Comparison of ENCODE assay signal across 9 cellular contexts in the genomic region with DNA sequence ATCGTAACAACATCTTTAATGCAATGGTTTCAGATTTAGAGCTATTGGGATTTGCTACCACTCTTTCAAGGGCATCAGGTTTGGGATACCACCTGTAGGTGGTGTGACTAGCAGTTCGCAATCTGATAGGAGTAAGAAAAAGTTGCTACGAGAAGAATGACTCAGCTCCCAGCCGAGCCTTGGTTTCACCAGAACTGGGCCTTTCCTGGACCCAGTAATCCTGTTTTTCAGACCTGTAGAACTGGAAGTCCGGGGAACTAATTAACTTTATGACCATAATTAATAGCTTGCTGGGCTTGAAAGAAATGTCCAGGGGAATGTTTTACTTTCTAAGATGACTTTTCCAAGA. TPM values are rescaled to one million over a fixed set of nuclear protein-coding genes. Genes with fewer than 3 reads are reported as not detected.
DNase-seq lines count a peak whose midpoint lies in the region; ATAC-seq lines count a peak whose summit lies in the region.
"Had no signal": no experiment of that assay in that cellular context is flagged by ENCODE, and none has a peak within 500 bp of the region (broad histone marks: within the 10 kb centered on the region; RNA-seq: fewer than 3 reads in every experiment).

No MANE protein-coding gene starts in this region.

- H3K4me1 Mint-ChIP-seq in activated T-helper 2 cell treated with anti-CD3 and anti-CD28 coated beads, Interferon-gamma antibody, Interleukin-2, Interleukin-4, amounts not matched to agents 10 μg/mL and 5 μg/mL and 100 μg/mL, durations not matched to agents 14 hours and 24 hours and 36 hours (ENCODE audit: low read depth): peaks cover 43% of the 10 kb centered on the region

- DNase-seq in M059J (ENCODE audit: low read depth): peak; percentile 78
- DNase-seq in activated T-helper 2 cell treated with anti-CD3 and anti-CD28 coated beads, Interferon-gamma antibody, Interleukin-2, Interleukin-4, amounts not matched to agents 10 μg/mL and 5 μg/mL and 100 μg/mL, durations not matched to agents 14 hours and 24 hours and 36 hours (ENCODE audit: low spot score): no peak
- peak; percentile 27 for DNase-seq in germinal center (ENCODE audit: low spot score)
- DNase-seq in occipital lobe (lab: John Stamatoyannopoulos, UW): peak; percentile 11
- no peak for DNase-seq in NCI-H146 (lab: John Stamatoyannopoulos, UW)

- peak overlapping the region; percentile 69; the same call in 1 of the 2 replicates for H3K27ac ChIP-seq in BLaER1

- H3K36me3 Mint-ChIP-seq in activated T-helper 2 cell treated with anti-CD3 and anti-CD28 coated beads, Interferon-gamma antibody, Interleukin-2, Interleukin-4, amounts not matched to agents 10 μg/mL and 5 μg/mL and 100 μg/mL, durations not matched to agents 14 hours and 24 hours and 36 hours (ENCODE audit: low read depth): peaks cover 19% of the 10 kb centered on the region

- peak overlapping the region; percentile 81 for H3K9ac ChIP-seq in BLaER1

- peaks cover 6% of the 10 kb centered on the region; the same call in 1 of the 2 replicates for H3K9me3 ChIP-seq in BLaER1

- H4K20me1 ChIP-seq in BLaER1: no peaks in the 10 kb centered on the region

- H3K27me3 Mint-ChIP-seq in activated T-helper 2 cell treated with anti-CD3 and anti-CD28 coated beads, Interferon-gamma antibody, Interleukin-2, Interleukin-4, amounts not matched to agents 10 μg/mL and 5 μg/mL and 100 μg/mL, durations not matched to agents 14 hours and 24 hours and 36 hours (ENCODE audit: low read depth): peaks cover 7% of the 10 kb centered on the region

- peak overlapping the region; percentile 79 for H3K27ac Mint-ChIP-seq in activated T-helper 2 cell treated with anti-CD3 and anti-CD28 coated beads, Interferon-gamma antibody, Interleukin-2, Interleukin-4, amounts not matched to agents 10 μg/mL and 5 μg/mL and 100 μg/mL, durations not matched to agents 14 hours and 24 hours and 36 hours

- H3K4me3 Mint-ChIP-seq in activated T-helper 2 cell treated with anti-CD3 and anti-CD28 coated beads, Interferon-gamma antibody, Interleukin-2, Interleukin-4, amounts not matched to agents 10 μg/mL and 5 μg/mL and 100 μg/mL, durations not matched to agents 14 hours and 24 hours and 36 hours (ENCODE audit: low read depth): peak overlapping the region; percentile 87

- H3K4me3 ChIP-seq in BLaER1: peak overlapping the region; percentile 82

- H3K4me1 ChIP-seq in BLaER1: peaks cover 46% of the 10 kb centered on the region

- H3K27me3 ChIP-seq in BLaER1: peaks cover 12% of the 10 kb centered on the region; the same call in 1 of the 2 replicates

- no peaks in the 10 kb centered on the region for H3K9me3 Mint-ChIP-seq in activated T-helper 2 cell treated with anti-CD3 and anti-CD28 coated beads, Interferon-gamma antibody, Interleukin-2, Interleukin-4, amounts not matched to agents 10 μg/mL and 5 μg/mL and 100 μg/mL, durations not matched to agents 14 hours and 24 hours and 36 hours

- H3K36me3 ChIP-seq in BLaER1: peaks cover 27% of the 10 kb centered on the region

- intact Hi-C loops in activated T-helper 2 cell treated with anti-CD3 and anti-CD28 coated beads, Interferon-gamma antibody, Interleukin-2, Interleukin-4, amounts not matched to agents 10 μg/mL and 5 μg/mL and 100 μg/mL, durations not matched to agents 14 hours and 24 hours and 36 hours (cut with micrococcal nuclease): loop anchor here (1.0 kb wide), 1 partner anchor 10 kb away; a partner anchor contains a TSS

- peak overlapping the region; percentile 83 for H3K4me2 ChIP-seq in BLaER1

- ATAC-seq in GM18867 (IDR thresholded peaks at IDR 0.05; ENCODE audit: unreplicated experiment) (peak; percentile 52), HG03135 (IDR thresholded peaks at IDR 0.05; ENCODE audit: unreplicated experiment) (no peak)

RNA-seq across cellular contexts. Expression of a gene that starts 0.8 kb away (rescaled TPM):
- total RNA-seq in M059J (2014; rRNA removed; shearing (Covaris generic)): 21.7 and 30.5 TPM in 2 replicates
- 9.2 and 10.8 TPM in 2 replicates for total RNA-seq in activated T-helper 2 cell treated with anti-CD3 and anti-CD28 coated beads, Interferon-gamma antibody, Interleukin-2, Interleukin-4, amounts not matched to agents 10 μg/mL and 5 μg/mL and 100 μg/mL, durations not matched to agents 14 hours and 24 hours and 36 hours
- 3.4 TPM for total RNA-seq in occipital lobe

RNA-seq across cellular contexts. Expression of a gene that starts 9.8 kb away (rescaled TPM):
- 515 and 811 TPM in 2 replicates for total RNA-seq in M059J (2014; rRNA removed; shearing (Covaris generic))
- total RNA-seq in activated T-helper 2 cell treated with anti-CD3 and anti-CD28 coated beads, Interferon-gamma antibody, Interleukin-2, Interleukin-4, amounts not matched to agents 10 μg/mL and 5 μg/mL and 100 μg/mL, durations not matched to agents 14 hours and 24 hours and 36 hours: 246 and 256 TPM in 2 replicates
- 72.5 TPM for total RNA-seq in occipital lobe

RNA-seq across cellular contexts. Expression of a gene that starts 45.3 kb away (rescaled TPM):
- total RNA-seq in M059J (2014; rRNA removed; shearing (Covaris generic)): not detected in 2 replicates
- total RNA-seq in activated T-helper 2 cell treated with anti-CD3 and anti-CD28 coated beads, Interferon-gamma antibody, Interleukin-2, Interleukin-4, amounts not matched to agents 10 μg/mL and 5 μg/mL and 100 μg/mL, durations not matched to agents 14 hours and 24 hours and 36 hours: not detected in 2 replicates
- total RNA-seq in occipital lobe: not detected
- total RNA-seq: T-helper 2 cell treated with Interferon-gamma antibody and Interleukin-4, amounts not matched to agents 100 ng/mL and 5 ng/mL, for 36 hours had no signal

Comparison
In these comparisons a context has a peak if more than half of its experiments do, and no peak if none do; other contexts are left out.
1. DNase-seq: peak in M059J (single experiment), germinal center (single experiment) and occipital lobe (single experiment); none in activated T-helper 2 cell treated with anti-CD3 and anti-CD28 coated beads, Interferon-gamma antibody, Interleukin-2, Interleukin-4, amounts not matched to agents 10 μg/mL and 5 μg/mL and 100 μg/mL, durations not matched to agents 14 hours and 24 hours and 36 hours (single experiment) and NCI-H146 (single experiment).